12 cellular contexts compared by ENCODE assay signal in the genomic region with DNA sequence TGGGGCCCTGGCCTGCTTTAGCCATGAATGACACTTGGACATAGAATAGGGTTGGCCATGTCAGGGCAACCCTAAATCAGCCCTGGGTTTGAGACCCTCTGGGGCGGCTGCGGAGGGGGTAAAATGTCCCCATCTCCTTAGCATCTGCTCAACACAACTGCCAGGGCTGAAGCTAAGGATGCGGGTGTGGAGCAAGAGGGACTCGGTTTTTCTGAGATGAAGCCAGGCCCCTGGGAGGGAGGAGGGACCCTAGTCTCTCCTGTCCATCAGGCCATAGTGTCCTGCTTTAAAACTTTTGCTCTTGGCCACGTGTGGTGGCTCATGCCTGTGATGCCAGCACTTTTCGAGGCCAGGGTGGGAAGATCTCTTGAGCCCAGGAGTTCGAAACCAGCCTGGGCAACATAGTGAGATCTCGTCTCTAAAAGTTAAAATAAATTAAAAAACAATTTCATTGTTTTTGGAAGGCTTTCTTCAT. TPM values are rescaled to one million over a fixed set of nuclear protein-coding genes. Genes with fewer than 3 reads are reported as not detected.
A peak's percentile ranks its signal among the peaks of the same experiment; 100 is the strongest.
DNase-seq lines count a peak whose midpoint lies in the region; ATAC-seq, FAIRE-seq and TF ChIP-seq lines count a peak whose summit lies in the region.
"Had no signal": no experiment of that assay in that cellular context is flagged by ENCODE, and none has a peak within 500 bp of the region (broad histone marks: within the 10 kb centered on the region; RNA-seq: fewer than 3 reads in every experiment).

No MANE protein-coding gene starts in this region.

- TF ChIP-seq CTCF in Loucy (conservative IDR thresholded peaks at IDR 0.05; ENCODE audit: low read length) (no peak), GM12878 (IDR thresholded peaks at IDR 0.05 in 2 of 3, conservative IDR thresholded peaks at IDR 0.05 in 1 of 3; ENCODE audit: control insufficient read depth in 2 of 3, extremely low read depth in 1 of 3, insufficient read depth in 1 of 3, low read depth in 3 of 3, low read length in 3 of 3) (no peak)

- H3K4me2 ChIP-seq in Loucy (ENCODE audit: low read depth, low read length, poor library complexity, severe bottlenecking) (no peak overlapping the region), GM12878 (ENCODE audit: control insufficient read depth, insufficient read depth) (no peak overlapping the region), mesendoderm (ENCODE audit: low read length) (no peak overlapping the region)

- H3K56ac ChIP-seq in mesendoderm (ENCODE audit: low read length) = peak overlapping the region; percentile 31

- peak; percentile 9; the same call in 2 of the 3 replicates for ATAC-seq in GM12878

- TF ChIP-seq POLR2A in GM12878 (IDR thresholded peaks at IDR 0.05; ENCODE audit: low read depth, low read length) = no peak

- H3K79me2 ChIP-seq in Loucy (ENCODE audit: insufficient read depth, low read length) = no peaks in the 10 kb centered on the region
- H3K79me2 ChIP-seq in GM12878 (ENCODE audit: control insufficient read depth, insufficient read depth, low read length) = no peaks in the 10 kb centered on the region
- H3K79me2 ChIP-seq in mesendoderm (ENCODE audit: control insufficient read depth, insufficient read depth, low read length) = no peaks in the 10 kb centered on the region

- H3K9me2 ChIP-seq in Loucy (replicated peaks; ENCODE audit: low read depth, low read length) = no peaks in the 10 kb centered on the region

- FAIRE-seq in GM12878 (lab: Jason Lieb, UNC) = no peak

- in situ Hi-C loops in GM12878 (cut with MboI) = no loop called here

- no peak overlapping the region for H2AK5ac ChIP-seq in mesendoderm (ENCODE audit: low read length)

- no peaks in the 10 kb centered on the region for H3K36me3 ChIP-seq in Loucy (ENCODE audit: insufficient read depth, low read length)
- H3K36me3 ChIP-seq in GM12878 (ENCODE audit: control insufficient read depth in 2 of 2, insufficient read depth in 2 of 2, low read length in 1 of 2) = no peaks in the 10 kb centered on the region
- no peaks in the 10 kb centered on the region for H3K36me3 ChIP-seq in mesendoderm (ENCODE audit: control insufficient read depth, insufficient read depth, low read length)
- H3K36me3 ChIP-seq in subcutaneous abdominal adipose tissue (ENCODE audit: control insufficient read depth in 5 of 5, insufficient read depth in 5 of 5, low read length in 5 of 5) = peaks cover 0 to 18% (median 13%) of the 10 kb centered on the region in 5 donors

- H2AFZ ChIP-seq in Loucy (ENCODE audit: low read length) (peak overlapping the region; percentile 87; the same call in 1 of the 2 replicates), GM12878 (ENCODE audit: control insufficient read depth, low read depth, low read length) (no peak overlapping the region)

- H3F3A ChIP-seq in Loucy (ENCODE audit: low read depth) = no peaks in the 10 kb centered on the region

- H2BK5ac ChIP-seq in mesendoderm (ENCODE audit: low read length) = no peak overlapping the region

- DNase-seq in GM12878 (ENCODE audit: low read depth, low spot score) (no peak), mesendoderm (no peak), dermis blood vessel endothelial cell (no peak), posterior cingulate gyrus (no peak), cerebellum (ENCODE audit: low spot score) (no peak)
- DNase-seq: SHP77 treated with DMSO at 0.1 percent for 48 hours had no signal

- TF ChIP-seq EP300 in GM12878 (IDR thresholded peaks at IDR 0.05; ENCODE audit: borderline replicate concordance in 1 of 2, control insufficient read depth in 1 of 2, low read depth in 2 of 2, low read length in 2 of 2) = no peak

- no peak overlapping the region for H4K5ac ChIP-seq in mesendoderm (ENCODE audit: low read length)

- POLR2A ChIA-PET in GM12878 (lab: Charles Lee) = no interaction called here

- CTCF ChIA-PET in GM12878 (lab: Yijun Ruan, JAX) = interaction anchor here (0.6 to 6.3 kb wide), 14 partner anchors 9 to 220 kb away, joined by 3 to 32 read pairs (median 4); a partner anchor contains a TSS

- H3K27ac ChIP-seq in GM12878 (ENCODE audit: control insufficient read depth, insufficient read depth) = no peak overlapping the region
- H3K27ac ChIP-seq in mesendoderm (ENCODE audit: low read depth, low read length) = no peak overlapping the region
- H3K27ac ChIP-seq in subcutaneous abdominal adipose tissue (ENCODE audit: low read depth, low read length) = peak overlapping the region; percentile 88

- RAD21 ChIA-PET in GM12878 (lab: Charles Lee; ENCODE audit: unreplicated experiment) = interaction anchor here (1.4 kb wide), 2 partner anchors 15 to 149 kb away, joined by 4 read pairs; a partner anchor contains a TSS

- no peak for TF ChIP-seq RAD21 in GM12878 (IDR thresholded peaks at IDR 0.05; ENCODE audit: insufficient read depth, low read depth, low read length)

- WGBS in GM12878 (ENCODE audit: insufficient coverage, insufficient replicate concordance, low lambda C conversion rate, missing lambda C conversion rate) = 64% methylated on average over 8 of the region's 8 CpGs
- no CpG with 5 or more reads among the region's 8 CpGs for WGBS in mesendoderm (ENCODE audit: extremely low coverage, insufficient coverage, low lambda C conversion rate)

- no peak overlapping the region for H3K23ac ChIP-seq in mesendoderm (ENCODE audit: low read length)

- H3K79me1 ChIP-seq in mesendoderm (ENCODE audit: low read length) = no peaks in the 10 kb centered on the region

- H3K9ac ChIP-seq in Loucy (ENCODE audit: low read depth, low read length, poor library complexity, severe bottlenecking) = no peak overlapping the region
- H3K9ac ChIP-seq in GM12878 (ENCODE audit: control insufficient read depth, insufficient read depth, low read length) = no peak overlapping the region
- H3K9ac ChIP-seq in mesendoderm (ENCODE audit: low read length) = no peak overlapping the region
- H3K9ac ChIP-seq in subcutaneous abdominal adipose tissue (ENCODE audit: low read length in 5 of 5) = peak overlapping the region in 3 of 5 donors; percentile 21 to 62 (median 29)

- no peak overlapping the region for H2BK15ac ChIP-seq in mesendoderm (replicated peaks; ENCODE audit: low read depth)

- no TSS peak for BruUV-seq in GM12878 (replicated peaks; lab: Mats Ljungman, UMichigan)

- H3K4me1 ChIP-seq in Loucy (ENCODE audit: insufficient read depth, low read length, poor library complexity, severe bottlenecking) (peaks cover 3% of the 10 kb centered on the region), GM12878 (ENCODE audit: control insufficient read depth, insufficient read depth, low read length) (no peaks in the 10 kb centered on the region), mesendoderm (ENCODE audit: control insufficient read depth, low read depth, low read length) (no peaks in the 10 kb centered on the region), subcutaneous abdominal adipose tissue (ENCODE audit: control insufficient read depth in 5 of 5, insufficient read depth in 5 of 5, low read length in 5 of 5) (peaks cover 5 to 41% (median 32%) of the 10 kb centered on the region in 5 donors)

- H3K9me3 ChIP-seq in Loucy (ENCODE audit: insufficient read depth, low read depth, low read length) = no peaks in the 10 kb centered on the region
- H3K9me3 ChIP-seq in GM12878 (replicated peaks; ENCODE audit: control insufficient read depth, insufficient read depth, low read length) = no peaks in the 10 kb centered on the region
- H3K9me3 ChIP-seq in subcutaneous abdominal adipose tissue (ENCODE audit: control insufficient read depth in 5 of 5, low read length in 5 of 5) = no peaks in the 10 kb centered on the region

- no peak overlapping the region for H4K8ac ChIP-seq in mesendoderm (ENCODE audit: low read depth, low read length)

- H2BK120ac ChIP-seq in mesendoderm (ENCODE audit: low read depth, low read length) = no peak overlapping the region

- intact Hi-C loops in GM12878 (cut with micrococcal nuclease; ENCODE audit: unreplicated experiment) (loop anchor here (1.0 to 5.0 kb wide), 4 partner anchors 76 to 171 kb away; a partner anchor contains a TSS), posterior cingulate gyrus (cut with DNase I) (loop anchor here (5.0 to 10.0 kb wide), 2 partner anchors 76 to 118 kb away; a partner anchor contains a TSS)

- H3K4me3 ChIP-seq in Loucy (ENCODE audit: low read length, poor library complexity, severe bottlenecking) = no peak overlapping the region
- no peak overlapping the region for H3K4me3 ChIP-seq in GM12878
- no peak overlapping the region for H3K4me3 ChIP-seq in mesendoderm (ENCODE audit: low read length)
- no peak overlapping the region for H3K4me3 ChIP-seq in subcutaneous abdominal adipose tissue (ENCODE audit: low read depth in 1 of 5, low read length in 5 of 5)

- no peak overlapping the region for H3K4ac ChIP-seq in mesendoderm (ENCODE audit: low read depth, low read length)

- H4K20me1 ChIP-seq in Loucy (ENCODE audit: insufficient read depth, low read length, poor library complexity, severe bottlenecking) (no peaks in the 10 kb centered on the region), GM12878 (ENCODE audit: control insufficient read depth, insufficient read depth) (no peaks in the 10 kb centered on the region)

- H3K18ac ChIP-seq in mesendoderm (ENCODE audit: low read length) = no peak overlapping the region

- H3K27me3 ChIP-seq in Loucy (ENCODE audit: insufficient read depth, low read length, poor library complexity, severe bottlenecking) (no peaks in the 10 kb centered on the region), GM12878 (replicated peaks in 1 of 2; ENCODE audit: control insufficient read depth in 2 of 2, insufficient read depth in 2 of 2, low read length in 1 of 2) (no peaks in the 10 kb centered on the region; a peak in 1 of 4 replicates), mesendoderm (ENCODE audit: insufficient read depth, low read length, poor library complexity) (no peaks in the 10 kb centered on the region), subcutaneous abdominal adipose tissue (ENCODE audit: control insufficient read depth in 5 of 5, insufficient read depth in 4 of 5, low read length in 5 of 5) (peaks cover 0 to 6% (median 0%) of the 10 kb centered on the region in 5 donors)

- SMC1A ChIA-PET in GM12878 (lab: Charles Lee; ENCODE audit: uncharacterized antibody, unreplicated experiment) = interaction anchor here (1.4 to 1.6 kb wide), 2 partner anchors 15 to 132 kb away, joined by 4 to 7 read pairs; no protein-coding TSS in a partner anchor

RNA-seq across cellular contexts. Expression of a gene that starts 0.8 kb away (rescaled TPM):
- total RNA-seq in GM12878 (2013; cell fraction: nucleolus; rRNA removed) = 1.6 and 2.1 TPM in 2 replicates
- total RNA-seq in GM12878 (2014; rRNA removed) (0.87 and 0.96 TPM in 2 replicates), GM12878 (2014; rRNA removed; fragmentation: Illumina TruSeq; extraction: Trizol) (0.76 and 0.88 TPM in 2 replicates), GM12878 (2021) (1.7 and 1.8 TPM in 2 replicates), dermis blood vessel endothelial cell (2.0 TPM in 2 replicates), cerebellum (4.6 TPM)
- 2.0 TPM for polyA plus RNA-seq in GM12878 (2011; ENCODE audit: low read depth)
- polyA plus RNA-seq in GM12878 (2011; rRNA removed) (0.82 and 1.3 TPM in 2 replicates), GM12878 (2014; fragmentation: Illumina TruSeq; extraction: Trizol) (1.4 and 1.5 TPM in 2 replicates), GM12878 (2014; fragmentation: Nextera tagmentation; extraction: Ambion mirVana) (under 1 TPM in 1 of 2 experiments, not detected in 1; 0.31 TPM), GM12878 (2014; rRNA removed) (1.9 and 2.8 TPM in 2 replicates), GM12878 (2016; fragmentation: Nextera tagmentation; extraction: Ambion mirVana) (under 1 TPM; 0.73 to 0.86 TPM)
- 1.5 and 1.7 TPM in 2 replicates for polyA plus RNA-seq in GM12878 (2011; cell fraction: cytosol; rRNA removed)
- 1.6 and 2.1 TPM in 2 replicates for polyA plus RNA-seq in GM12878 (2011; cell fraction: nucleus; rRNA removed)
- polyA plus RNA-seq in GM12878 (2012) = 2.0 and 2.1 TPM in 2 replicates
- 1.9 and 2.3 TPM in 2 replicates for polyA minus RNA-seq in GM12878 (2011; rRNA and poly(A)+ RNA removed)
- 0.83 and 2.0 TPM in 2 replicates for polyA minus RNA-seq in GM12878 (2011; cell fraction: cytosol; rRNA and poly(A)+ RNA removed)
- polyA minus RNA-seq in GM12878 (2011; cell fraction: nucleus; rRNA and poly(A)+ RNA removed) = 0.77 and 1.1 TPM in 2 replicates
- 1.2 TPM for polyA plus RNA-seq in mesendoderm (2013, experiment 1 of 2)
- polyA plus RNA-seq in mesendoderm (2013, experiment 2 of 2) = 1.1 TPM

RNA-seq across cellular contexts. Expression of a gene that starts 16.0 kb away (rescaled TPM):
- total RNA-seq in GM12878 (2013; cell fraction: nucleolus; rRNA removed) = 30.5 and 32.9 TPM in 2 replicates
- 10.7 and 12.8 TPM in 2 replicates for total RNA-seq in GM12878 (2014; rRNA removed)
- total RNA-seq in GM12878 (2014; rRNA removed; fragmentation: Illumina TruSeq; extraction: Trizol) = 10.2 and 11.7 TPM in 2 replicates
- total RNA-seq in GM12878 (2021) = 10.3 and 11.5 TPM in 2 replicates
- polyA plus RNA-seq in GM12878 (2011; ENCODE audit: low read depth) = 3.7 TPM
- 4.9 and 5.8 TPM in 2 replicates for polyA plus RNA-seq in GM12878 (2011; rRNA removed)
- polyA plus RNA-seq in GM12878 (2011; cell fraction: cytosol; rRNA removed) = 7.6 and 8.8 TPM in 2 replicates
- 8.4 and 10.5 TPM in 2 replicates for polyA plus RNA-seq in GM12878 (2011; cell fraction: nucleus; rRNA removed)
- polyA plus RNA-seq in GM12878 (2012) = 6.3 and 9.0 TPM in 2 replicates
- 10.5 and 16.3 TPM in 2 replicates for polyA plus RNA-seq in GM12878 (2014; fragmentation: Illumina TruSeq; extraction: Trizol)
- 1 to 10 TPM; 1.3 to 2.5 TPM for polyA plus RNA-seq in GM12878 (2014; fragmentation: Nextera tagmentation; extraction: Ambion mirVana)
- polyA plus RNA-seq in GM12878 (2014; rRNA removed) = 10.6 and 14.2 TPM in 2 replicates
- 1 to 10 TPM; 4.7 to 6.0 TPM for polyA plus RNA-seq in GM12878 (2016; fragmentation: Nextera tagmentation; extraction: Ambion mirVana)
- 9.8 and 12.7 TPM in 2 replicates for polyA minus RNA-seq in GM12878 (2011; rRNA and poly(A)+ RNA removed)
- 8.7 and 14.0 TPM in 2 replicates for polyA minus RNA-seq in GM12878 (2011; cell fraction: cytosol; rRNA and poly(A)+ RNA removed)
- polyA minus RNA-seq in GM12878 (2011; cell fraction: nucleus; rRNA and poly(A)+ RNA removed) = 5.9 and 11.1 TPM in 2 replicates
- polyA plus RNA-seq in mesendoderm (2013, experiment 1 of 2) = 4.2 TPM
- polyA plus RNA-seq in mesendoderm (2013, experiment 2 of 2) = 4.1 TPM
- 26.7 and 28.8 TPM in 2 replicates for total RNA-seq in dermis blood vessel endothelial cell
- total RNA-seq in cerebellum = 7.1 TPM

RNA-seq across cellular contexts. Expression of a gene that starts 32.5 kb away (rescaled TPM):
- total RNA-seq in GM12878 (2013; cell fraction: nucleolus; rRNA removed) = 7.5 and 10.3 TPM in 2 replicates
- 0.73 and 1.1 TPM in 2 replicates for total RNA-seq in GM12878 (2014; rRNA removed)
- 0.09 and 0.27 TPM in 2 replicates for total RNA-seq in GM12878 (2014; rRNA removed; fragmentation: Illumina TruSeq; extraction: Trizol)
- total RNA-seq in GM12878 (2021) = 1.2 and 1.3 TPM in 2 replicates
- 0.91 TPM for polyA plus RNA-seq in GM12878 (2011; ENCODE audit: low read depth)
- 0.96 and 1.1 TPM in 2 replicates for polyA plus RNA-seq in GM12878 (2011; rRNA removed)
- 0.18 and 0.25 TPM in 2 replicates for polyA plus RNA-seq in GM12878 (2011; cell fraction: cytosol; rRNA removed)
- polyA plus RNA-seq in GM12878 (2011; cell fraction: nucleus; rRNA removed) = 2.9 and 3.4 TPM in 2 replicates
- polyA plus RNA-seq in GM12878 (2012) = 0.73 and 0.81 TPM in 2 replicates
- 0.38 and 0.51 TPM in 2 replicates for polyA plus RNA-seq in GM12878 (2014; fragmentation: Illumina TruSeq; extraction: Trizol)
- polyA plus RNA-seq in GM12878 (2014; fragmentation: Nextera tagmentation; extraction: Ambion mirVana) = under 1 TPM; 0.10 to 0.16 TPM
- 0.34 and 1.4 TPM in 2 replicates for polyA plus RNA-seq in GM12878 (2014; rRNA removed)
- polyA plus RNA-seq in GM12878 (2016; fragmentation: Nextera tagmentation; extraction: Ambion mirVana) = under 1 TPM; 0.20 to 0.32 TPM
- 0.98 TPM in 1 of 2 replicates, not detected in the other for polyA minus RNA-seq in GM12878 (2011; rRNA and poly(A)+ RNA removed)
- polyA minus RNA-seq in GM12878 (2011; cell fraction: cytosol; rRNA and poly(A)+ RNA removed) = not detected in 2 replicates
- polyA minus RNA-seq in GM12878 (2011; cell fraction: nucleus; rRNA and poly(A)+ RNA removed) = 0.48 and 0.97 TPM in 2 replicates
- 4.0 TPM for polyA plus RNA-seq in mesendoderm (2013, experiment 1 of 2)
- polyA plus RNA-seq in mesendoderm (2013, experiment 2 of 2) = 3.6 TPM
- 0.19 and 1.4 TPM in 2 replicates for total RNA-seq in dermis blood vessel endothelial cell
- total RNA-seq in cerebellum = 14.7 TPM
- polyA plus RNA-seq: CD8-positive, alpha-beta memory T cell had no signal

RNA-seq across cellular contexts. Expression of a gene that starts 35.7 kb away (rescaled TPM):
- total RNA-seq in GM12878 (2013; cell fraction: nucleolus; rRNA removed) = not detected in 2 replicates
- total RNA-seq in GM12878 (2014; rRNA removed) (0.34 TPM in 1 of 2 replicates, not detected in the other), GM12878 (2014; rRNA removed; fragmentation: Illumina TruSeq; extraction: Trizol) (not detected in 2 replicates), GM12878 (2021) (not detected in 2 replicates), dermis blood vessel endothelial cell (0.19 TPM in 1 of 2 replicates, not detected in the other), cerebellum (0.27 TPM)
- polyA plus RNA-seq in GM12878 (2011; ENCODE audit: low read depth) = not detected
- polyA plus RNA-seq in GM12878 (2011; rRNA removed) (0.11 and 0.19 TPM in 2 replicates), GM12878 (2014; fragmentation: Illumina TruSeq; extraction: Trizol) (not detected in 2 replicates), GM12878 (2014; fragmentation: Nextera tagmentation; extraction: Ambion mirVana) (under 1 TPM in 1 of 2 experiments, not detected in 1; 0.29 TPM), GM12878 (2014; rRNA removed) (0.35 TPM in 1 of 2 replicates, not detected in the other), GM12878 (2016; fragmentation: Nextera tagmentation; extraction: Ambion mirVana) (1 to 10 TPM in 1 of 2 experiments, under 1 TPM in 1; 0.23 to 1.1 TPM)
- polyA plus RNA-seq in GM12878 (2011; cell fraction: cytosol; rRNA removed) = 0.10 and 0.36 TPM in 2 replicates
- polyA plus RNA-seq in GM12878 (2011; cell fraction: nucleus; rRNA removed) = 1.4 and 2.0 TPM in 2 replicates
- polyA plus RNA-seq in GM12878 (2012) = 3.2 and 5.3 TPM in 2 replicates
- not detected in 2 replicates for polyA minus RNA-seq in GM12878 (2011; rRNA and poly(A)+ RNA removed)
- polyA minus RNA-seq in GM12878 (2011; cell fraction: cytosol; rRNA and poly(A)+ RNA removed) = not detected in 2 replicates
- not detected in 2 replicates for polyA minus RNA-seq in GM12878 (2011; cell fraction: nucleus; rRNA and poly(A)+ RNA removed)
- polyA plus RNA-seq in mesendoderm (2013, experiment 1 of 2) = 8.6 TPM
- 7.7 TPM for polyA plus RNA-seq in mesendoderm (2013, experiment 2 of 2)
- total RNA-seq: activated CD4-positive, alpha-beta T cell treated with anti-CD3 and anti-CD28 coated beads for 36 hours; lung microvascular endothelial cell; NCI-H460 had no signal
- polyA plus RNA-seq: CD8-positive, alpha-beta memory T cell had no signal

RNA-seq across cellular contexts. Expression of a gene that starts 37.1 kb away (rescaled TPM):
- total RNA-seq in GM12878 (2013; cell fraction: nucleolus; rRNA removed) = 63.2 and 75.7 TPM in 2 replicates
- 11.9 and 13.8 TPM in 2 replicates for total RNA-seq in GM12878 (2014; rRNA removed)
- 8.3 and 8.8 TPM in 2 replicates for total RNA-seq in GM12878 (2014; rRNA removed; fragmentation: Illumina TruSeq; extraction: Trizol)
- 17.1 and 24.7 TPM in 2 replicates for total RNA-seq in GM12878 (2021)
- polyA plus RNA-seq in GM12878 (2011; ENCODE audit: low read depth) = 15.9 TPM
- polyA plus RNA-seq in GM12878 (2011; rRNA removed) = 16.9 and 28.9 TPM in 2 replicates
- polyA plus RNA-seq in GM12878 (2011; cell fraction: cytosol; rRNA removed) = 26.1 and 30.0 TPM in 2 replicates
- polyA plus RNA-seq in GM12878 (2011; cell fraction: nucleus; rRNA removed) = 143 and 188 TPM in 2 replicates
- polyA plus RNA-seq in GM12878 (2012) = 24.7 and 25.7 TPM in 2 replicates
- 9.5 and 14.7 TPM in 2 replicates for polyA plus RNA-seq in GM12878 (2014; fragmentation: Illumina TruSeq; extraction: Trizol)
- polyA plus RNA-seq in GM12878 (2014; fragmentation: Nextera tagmentation; extraction: Ambion mirVana) = under 1 TPM; 0.09 to 0.14 TPM
- polyA plus RNA-seq in GM12878 (2014; rRNA removed) = 33.8 and 35.9 TPM in 2 replicates
- 1 to 10 TPM; 6.5 to 7.1 TPM for polyA plus RNA-seq in GM12878 (2016; fragmentation: Nextera tagmentation; extraction: Ambion mirVana)
- polyA minus RNA-seq in GM12878 (2011; rRNA and poly(A)+ RNA removed) = 18.7 and 38.4 TPM in 2 replicates
- polyA minus RNA-seq in GM12878 (2011; cell fraction: cytosol; rRNA and poly(A)+ RNA removed) = 10.2 and 11.4 TPM in 2 replicates
- polyA minus RNA-seq in GM12878 (2011; cell fraction: nucleus; rRNA and poly(A)+ RNA removed) = 33.0 and 54.5 TPM in 2 replicates
- 28.3 TPM for polyA plus RNA-seq in mesendoderm (2013, experiment 1 of 2)
- polyA plus RNA-seq in mesendoderm (2013, experiment 2 of 2) = 26.1 TPM
- 35.2 and 42.0 TPM in 2 replicates for total RNA-seq in dermis blood vessel endothelial cell
- total RNA-seq in cerebellum = 57.6 TPM

Comparison
In these comparisons a context has a peak if more than half of its experiments do, and no peak if none do; other contexts are left out.
1. H3K9ac ChIP-seq: peak in subcutaneous abdominal adipose tissue (3 of 5); none in Loucy (single experiment), GM12878 (single experiment) and mesendoderm (single experiment).